Comparison of ENCODE assay signal across 2 cellular contexts in genomic region chr2:159609933-159610523, GRCh38.
TF ChIP-seq lines count a peak whose summit lies in the region.

No MANE protein-coding gene starts in this region.

TF ChIP-seq in A549, 52 proteins besides CTCF, POLR2A, EP300 and RAD21 (continued from another document):
- TF ChIP-seq TFCP2L1 (CRISPR knock-in tag; IDR thresholded peaks at IDR 0.05) (no peak), USF2 (IDR thresholded peaks at IDR 0.05) (no peak), TP53 (CRISPR knock-in tag; IDR thresholded peaks at IDR 0.05) (no peak), KDM5A (IDR thresholded peaks at IDR 0.05) (no peak), ATOH8 (CRISPR knock-in tag; IDR thresholded peaks at IDR 0.05; ENCODE audit: low read depth) (no peak), ZFP36 (IDR thresholded peaks at IDR 0.05; ENCODE audit: borderline replicate concordance, partially characterized antibody) (no peak), JUNB (IDR thresholded peaks at IDR 0.05) (no peak), E2F6 (IDR thresholded peaks at IDR 0.05; ENCODE audit: borderline replicate concordance, low read depth) (no peak), FOSB (CRISPR knock-in tag; IDR thresholded peaks at IDR 0.05) (no peak), JUN (IDR thresholded peaks at IDR 0.05) (no peak)

TF ChIP-seq in GM23338, 12 proteins besides CTCF, POLR2A, EP300 and RAD21 (continued from another document):
- TF ChIP-seq ETS1 (IDR thresholded peaks at IDR 0.05) (no peak), JUNB (IDR thresholded peaks at IDR 0.05; ENCODE audit: unreplicated experiment) (no peak), ZNF114 (CRISPR knock-in tag; IDR thresholded peaks at IDR 0.05) (no peak), EZH2 (IDR thresholded peaks at IDR 0.05; ENCODE audit: low read depth, unreplicated experiment) (no peak), REST (IDR thresholded peaks at IDR 0.05; ENCODE audit: unreplicated experiment) (no peak), POLR2AphosphoS5 (IDR thresholded peaks at IDR 0.05; ENCODE audit: low read depth) (no peak), STAT1 (IDR thresholded peaks at IDR 0.05; ENCODE audit: unreplicated experiment) (no peak)
